2 cellular contexts compared by ENCODE assay signal in the genomic region with DNA sequence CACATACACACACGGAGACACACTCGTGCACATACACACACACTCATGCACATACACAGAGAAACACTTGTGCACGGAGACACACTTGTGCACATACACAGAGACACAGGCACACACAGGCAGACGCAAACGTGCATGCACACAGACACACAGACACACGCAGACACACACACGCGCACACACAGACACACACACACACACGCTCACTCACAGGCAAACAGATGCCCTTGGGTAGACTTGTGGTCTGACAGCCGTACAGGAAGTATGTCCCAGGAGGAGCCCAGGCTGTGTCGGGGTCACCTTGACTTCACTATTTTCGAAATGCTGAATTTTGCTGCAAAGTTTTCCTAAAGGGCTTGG.
TF ChIP-seq lines count a peak whose summit lies in the region.

No MANE protein-coding gene starts in this region.

TF ChIP-seq in HCT116, 20 proteins besides CTCF, POLR2A, EP300 and RAD21:
- TF ChIP-seq POLR2AphosphoS5 (IDR thresholded peaks at IDR 0.05; ENCODE audit: low read depth, low read length): no peak

TF ChIP-seq in SK-N-SH, 30 proteins besides CTCF, POLR2A, EP300 and RAD21:
- no peak for TF ChIP-seq CHD2 (IDR thresholded peaks at IDR 0.05; ENCODE audit: low read length, partially characterized antibody)
- TF ChIP-seq, protein P1, sequence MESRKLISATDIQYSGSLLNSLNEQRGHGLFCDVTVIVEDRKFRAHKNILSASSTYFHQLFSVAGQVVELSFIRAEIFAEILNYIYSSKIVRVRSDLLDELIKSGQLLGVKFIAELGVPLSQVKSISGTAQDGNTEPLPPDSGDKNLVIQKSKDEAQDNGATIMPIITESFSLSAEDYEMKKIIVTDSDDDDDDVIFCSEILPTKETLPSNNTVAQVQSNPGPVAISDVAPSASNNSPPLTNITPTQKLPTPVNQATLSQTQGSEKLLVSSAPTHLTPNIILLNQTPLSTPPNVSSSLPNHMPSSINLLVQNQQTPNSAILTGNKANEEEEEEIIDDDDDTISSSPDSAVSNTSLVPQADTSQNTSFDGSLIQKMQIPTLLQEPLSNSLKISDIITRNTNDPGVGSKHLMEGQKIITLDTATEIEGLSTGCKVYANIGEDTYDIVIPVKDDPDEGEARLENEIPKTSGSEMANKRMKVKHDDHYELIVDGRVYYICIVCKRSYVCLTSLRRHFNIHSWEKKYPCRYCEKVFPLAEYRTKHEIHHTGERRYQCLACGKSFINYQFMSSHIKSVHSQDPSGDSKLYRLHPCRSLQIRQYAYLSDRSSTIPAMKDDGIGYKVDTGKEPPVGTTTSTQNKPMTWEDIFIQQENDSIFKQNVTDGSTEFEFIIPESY (IDR thresholded peaks at IDR 0.05; ENCODE audit: borderline replicate concordance, low read depth): no peak
- TF ChIP-seq RFX5 (IDR thresholded peaks at IDR 0.05; ENCODE audit: low read length): no peak
- TF ChIP-seq YY1 (IDR thresholded peaks at IDR 0.05; ENCODE audit: low read depth): no peak
- no peak for TF ChIP-seq MXI1 (IDR thresholded peaks at IDR 0.05; ENCODE audit: low read depth, low read length)
- no peak for TF ChIP-seq GABPA (IDR thresholded peaks at IDR 0.05; ENCODE audit: low read depth)
